In the genomic region with DNA sequence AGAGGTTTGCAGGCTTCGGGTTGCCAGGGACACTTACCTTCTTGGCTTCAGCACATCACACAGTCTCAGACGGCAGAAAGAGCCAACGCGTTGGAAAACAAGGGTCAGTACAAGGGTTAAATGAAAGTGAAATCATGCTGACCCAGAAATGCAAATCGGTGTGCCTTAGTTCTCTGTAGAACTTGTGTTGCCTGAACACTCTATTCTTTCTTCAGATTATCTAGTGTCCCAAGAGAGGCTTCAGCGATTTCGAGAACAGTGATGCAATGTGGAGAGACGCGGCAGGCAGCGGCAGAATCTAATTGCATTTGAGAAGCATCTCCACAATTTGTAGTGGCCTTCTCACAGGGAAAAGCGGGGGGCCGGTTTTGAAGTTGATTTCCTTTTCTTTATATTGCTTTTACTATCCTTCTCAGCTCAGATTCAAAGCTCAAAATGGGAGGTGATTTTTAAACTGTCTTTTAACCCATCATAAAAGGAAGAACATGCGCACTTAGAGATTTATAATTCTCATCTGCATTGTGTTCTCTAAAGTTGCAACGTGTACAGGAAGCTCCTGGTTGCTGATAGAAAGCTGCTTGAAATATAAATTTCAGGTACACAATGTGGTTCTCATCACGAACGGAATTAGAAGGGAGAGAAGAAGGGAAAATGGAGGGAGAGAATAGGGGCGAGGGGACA, we compare ENCODE assay signal across 8 cellular contexts.
DNase-seq lines count a peak whose midpoint lies in the region; ATAC-seq and TF ChIP-seq lines count a peak whose summit lies in the region.

No MANE protein-coding gene starts in this region.

- intact Hi-C loops in activated B cell treated with CpG ODN at 0.5 μM for 24 hours (cut with micrococcal nuclease) = no loop called here

- CTCF ChIA-PET in activated B cell treated with CpG ODN at 0.5 μM for 24 hours (lab: Charles Lee) (no interaction called here), RWPE1 (lab: Yijun Ruan, JAX) (no interaction called here)

- H3K4me1 Mint-ChIP-seq in activated B cell treated with CpG ODN at 0.5 μM for 24 hours = peaks cover 2% of the 10 kb centered on the region

- DNase-seq in activated B cell treated with CpG ODN at 0.5 μM for 24 hours (no peak), RWPE1 (ENCODE audit: low spot score) (no peak), OCI-M2 (lab: John Stamatoyannopoulos, UW; ENCODE audit: unreplicated experiment) (no peak), NAMALWA (ENCODE audit: low spot score) (no peak)
- DNase-seq in NK-92 treated with Interleukin-12 subunit alpha and Interleukin-12 subunit beta, amount 100 ng/mL, for 24 hours (lab: John Stamatoyannopoulos, UW) = no peak

- no peaks in the 10 kb centered on the region for H3K27me3 Mint-ChIP-seq in activated B cell treated with CpG ODN at 0.5 μM for 24 hours

- peak overlapping the region; percentile 59 for H3K4me3 Mint-ChIP-seq in activated B cell treated with CpG ODN at 0.5 μM for 24 hours

- H3K27ac Mint-ChIP-seq in activated B cell treated with CpG ODN at 0.5 μM for 24 hours = peak overlapping the region; percentile 68

- H3K36me3 Mint-ChIP-seq in activated B cell treated with CpG ODN at 0.5 μM for 24 hours (ENCODE audit: low read depth) = no peaks in the 10 kb centered on the region

- H3K27ac ChIP-seq in layer of hippocampus (ENCODE audit: low read depth, low read length) (peak overlapping the region; percentile 21), RWPE1 (no peak overlapping the region)

- no peaks in the 10 kb centered on the region for H3K27me3 ChIP-seq in layer of hippocampus (ENCODE audit: control insufficient read depth, insufficient read depth, low read length)

- TF ChIP-seq CTCF in activated B cell treated with CpG ODN at 0.5 μM for 24 hours (IDR thresholded peaks at IDR 0.05) = no peak
- TF ChIP-seq CTCF in RWPE1 (conservative IDR thresholded peaks at IDR 0.05; ENCODE audit: low read depth) = no peak

- peak; percentile 82 for ATAC-seq in HG02610 (IDR thresholded peaks at IDR 0.05; ENCODE audit: unreplicated experiment)
- ATAC-seq in activated B cell treated with CpG ODN at 0.5 μM for 24 hours (ENCODE audit: low read depth) = peak; percentile 47

- peak overlapping the region; percentile 77; the same call in 1 of the 2 replicates for H3K4me3 ChIP-seq in GM08714 (ENCODE audit: low read length)

- POLR2A ChIA-PET in activated B cell treated with CpG ODN at 0.5 μM for 24 hours (lab: Charles Lee) = no interaction called here
- POLR2A ChIA-PET in RWPE1 (lab: Yijun Ruan, JAX; ENCODE audit: low non-redundant PET) = no interaction called here

- no peaks in the 10 kb centered on the region for H3K9me3 Mint-ChIP-seq in activated B cell treated with CpG ODN at 0.5 μM for 24 hours
